22 cellular contexts compared by ENCODE assay signal in the genomic region with DNA sequence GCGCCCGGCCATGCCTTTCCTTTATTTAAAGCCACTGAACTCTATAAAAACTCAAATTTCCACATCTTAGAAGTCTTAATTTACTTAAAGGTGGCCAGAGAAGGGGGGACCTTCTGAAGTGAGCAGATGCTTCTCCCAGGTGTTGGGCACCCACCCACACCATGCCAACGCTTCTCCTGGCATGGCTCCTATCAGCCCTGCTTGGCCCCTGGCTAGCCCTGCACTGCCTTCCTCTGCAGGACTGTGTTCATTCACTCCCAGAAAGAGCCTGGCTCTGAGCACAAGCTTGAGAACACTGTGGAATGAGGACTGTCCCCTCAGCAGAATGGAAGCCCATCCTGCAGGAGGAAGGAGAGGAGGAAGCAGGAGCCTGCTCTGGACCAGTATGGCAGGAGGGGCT. TPM values are rescaled to one million over a fixed set of nuclear protein-coding genes. Genes with fewer than 3 reads are reported as not detected.
DNase-seq lines count a peak whose midpoint lies in the region; ATAC-seq, FAIRE-seq and TF ChIP-seq lines count a peak whose summit lies in the region.
"Had no signal": no experiment of that assay in that cellular context is flagged by ENCODE, and none has a peak within 500 bp of the region (broad histone marks: within the 10 kb centered on the region; RNA-seq: fewer than 3 reads in every experiment).

No MANE protein-coding gene starts in this region.

- CTCF ChIA-PET in H1 (lab: Charles Lee; ENCODE audit: partially characterized antibody) = interaction anchor here (1.2 to 4.2 kb wide), 4 partner anchors 11 to 34 kb away, joined by 3 to 38 read pairs (median 5); no protein-coding TSS in a partner anchor

- no peak overlapping the region for H4K5ac ChIP-seq in H1 (ENCODE audit: insufficient read length, low read depth, low read length)

- no peak overlapping the region for H3K18ac ChIP-seq in H1 (ENCODE audit: extremely low read depth, low read length)

- 83 to 91% methylated on average over 3 of the region's 3 CpGs for WGBS in heart right ventricle, 2 donors
- WGBS in H1 (ENCODE audit: extremely low coverage in 1 of 2, insufficient coverage in 1 of 2, insufficient read length in 1 of 2, insufficient replicate concordance in 2 of 2, low coverage in 1 of 2, low lambda C conversion rate in 2 of 2, missing lambda C conversion rate in 1 of 2), 2 experiments = 100% methylated on average over 3 of the region's 3 CpGs; no CpG with 5 or more reads in 1 of the 2 experiments
- WGBS in upper lobe of left lung, 2 donors = 93 to 97% methylated on average over 3 of the region's 3 CpGs

- TF ChIP-seq RAD21 in H1 (IDR thresholded peaks at IDR 0.05 in 1 of 2, conservative IDR thresholded peaks at IDR 0.05 in 1 of 2; ENCODE audit: low read depth in 2 of 2, low read length in 2 of 2) = no peak

- no peak overlapping the region for H3K4ac ChIP-seq in H1 (replicated peaks; ENCODE audit: insufficient read length, low read depth, low read length)

- H3K79me2 ChIP-seq in H1 (ENCODE audit: control insufficient read depth in 1 of 2, insufficient read depth in 2 of 2, low read length in 2 of 2) = peaks cover 0 to 8% of the 10 kb centered on the region in 2 experiments; a peak in 1 of 4 replicates

- 0 out of 2 replicates have a peak overlapping the region, but pooled peaks have one; percentile 52 for H2BK5ac ChIP-seq in H1 (ENCODE audit: low read depth, low read length)

- H3K4me3 ChIP-seq in heart right ventricle (no peak overlapping the region), H1 (ENCODE audit: extremely low read depth in 1 of 4, insufficient read depth in 2 of 4, low read depth in 3 of 4, low read length in 4 of 4) (no peak overlapping the region), neutrophil (ENCODE audit: low read depth in 1 of 2, low read length in 1 of 2) (peak overlapping the region; percentile 47 to 51), upper lobe of left lung (no peak overlapping the region), breast epithelium (no peak overlapping the region)

- H3K23me2 ChIP-seq in H1 (ENCODE audit: low read depth, low read length) = no peaks in the 10 kb centered on the region; the same call in 1 of the 2 replicates

- FAIRE-seq in H1 (lab: Jason Lieb, UNC) = no peak

- no peak for DNase-seq in heart right ventricle
- no peak for DNase-seq in Right ventricle myocardium inferior (ENCODE audit: missing footprints)
- no peak for DNase-seq in H1 (ENCODE audit: low read depth in 1 of 2, low spot score in 2 of 2)
- DNase-seq in upper lobe of left lung = no peak
- no peak for DNase-seq in breast epithelium (ENCODE audit: low spot score in 2 of 2)
- DNase-seq in CD1c-positive myeloid dendritic cell (ENCODE audit: extremely low spot score) = no peak
- DNase-seq in activated CD4-positive, alpha-beta T cell treated with anti-CD3 and anti-CD28 coated beads for 4 hours = no peak
- DNase-seq: activated CD4-positive, alpha-beta T cell treated with anti-CD3 and anti-CD28 coated beads for 48 hours; activated CD8-positive, alpha-beta memory T cell treated with anti-CD3 and anti-CD28 coated beads, Interleukin-2, amount 10 ng/mL, durations not matched to agents 7 days and 5 days; activated naive CD4-positive, alpha-beta T cell treated with anti-CD3 and anti-CD28 coated beads, Interleukin-2, amount 10 ng/mL, durations not matched to agents 7 days and 5 days; caudate nucleus; dermis blood vessel endothelial cell; kidney glomerular epithelial cell; naive thymus-derived CD4-positive, alpha-beta T cell; NCI-H1092 treated with DMSO at 0.1 percent for 48 hours; NCI-H2029 treated with DMSO at 0.1 percent for 48 hours; NCI-H226; NCI-H774; RPMI8226; SK-N-SH; T-helper 2 cell had no signal

- H2BK15ac ChIP-seq in H1 (ENCODE audit: low read length) = no peak overlapping the region

- no peak overlapping the region for H3K56ac ChIP-seq in H1 (replicated peaks; ENCODE audit: insufficient read length, low read depth, low read length)

- no peak overlapping the region for H2BK120ac ChIP-seq in H1 (replicated peaks; ENCODE audit: low read depth, low read length)

- H4K20me1 ChIP-seq in H1 (replicated peaks in 1 of 2; ENCODE audit: control insufficient read depth in 1 of 2, insufficient read depth in 2 of 2, low read length in 2 of 2) = peaks cover 5 to 17% of the 10 kb centered on the region in 2 experiments

- H4K8ac ChIP-seq in H1 (ENCODE audit: extremely low read depth, insufficient read depth, low read length) = no peak overlapping the region; the same call in 1 of the 2 replicates

- TF ChIP-seq POLR2A in H1 (IDR thresholded peaks at IDR 0.05; ENCODE audit: control extremely low read depth in 1 of 2, low read depth in 2 of 2, low read length in 2 of 2) (no peak), upper lobe of left lung (IDR thresholded peaks at IDR 0.05) (no peak), breast epithelium (IDR thresholded peaks at IDR 0.05) (no peak)

- no peak overlapping the region for H3K23ac ChIP-seq in H1 (ENCODE audit: insufficient read length)

- H2AFZ ChIP-seq in H1 (ENCODE audit: low read length) = no peak overlapping the region

- H3K36me3 ChIP-seq in heart right ventricle (peaks cover 0 to 62% (median 18%) of the 10 kb centered on the region in 9 donors), H1 (ENCODE audit: control insufficient read depth in 2 of 4, insufficient read depth in 4 of 4, low read length in 3 of 4) (peaks cover 3 to 14% (median 10%) of the 10 kb centered on the region in 4 experiments; a peak in 5 of 8 replicates), neutrophil (peaks cover 33% of the 10 kb centered on the region), upper lobe of left lung (peaks cover 7 to 60% (median 32%) of the 10 kb centered on the region in 4 donors), breast epithelium (no peaks in the 10 kb centered on the region)

- intact Hi-C loops in heart right ventricle (cut with DNase I) = no loop called here
- intact Hi-C loops in Right ventricle myocardium inferior (cut with DNase I) = no loop called here
- intact Hi-C loops in breast epithelium (cut with DNase I; ENCODE audit: low total_unique reads) = no loop called here

- H3K27ac ChIP-seq in heart right ventricle = peak overlapping the region in 9 of 10 donors; percentile 5 to 91 (median 71)
- H3K27ac ChIP-seq in H1 (ENCODE audit: low read depth, low read length) = no peak overlapping the region
- peak overlapping the region; percentile 90 for H3K27ac ChIP-seq in neutrophil
- peak overlapping the region; percentile 83 to 86 (median 84) for H3K27ac ChIP-seq in upper lobe of left lung
- H3K27ac ChIP-seq in breast epithelium = no peak overlapping the region

- no peak for TF ChIP-seq EP300 in H1 (IDR thresholded peaks at IDR 0.05; ENCODE audit: borderline replicate concordance in 1 of 2, low read depth in 2 of 2, low read length in 2 of 2)
- no peak for TF ChIP-seq EP300 in upper lobe of left lung (IDR thresholded peaks at IDR 0.05)

- no peak overlapping the region for H3K14ac ChIP-seq in H1 (ENCODE audit: insufficient read length)

- H3K79me1 ChIP-seq in H1 (ENCODE audit: low read depth, low read length) = no peaks in the 10 kb centered on the region; the same call in 1 of the 2 replicates

- H4K91ac ChIP-seq in H1 (replicated peaks; ENCODE audit: insufficient read length, low read length) = no peak overlapping the region

- H3K9ac ChIP-seq in H1 (replicated peaks in 1 of 4; ENCODE audit: extremely low read depth in 1 of 4, low read depth in 3 of 4, low read length in 3 of 4) = no peak overlapping the region
- H3K9ac ChIP-seq: SK-N-SH had no signal

- H2BK20ac ChIP-seq in H1 (ENCODE audit: low read length) = no peak overlapping the region

- POLR2A ChIA-PET in H1 (lab: Charles Lee; ENCODE audit: partially characterized antibody) = interaction anchor here (1.2 to 1.6 kb wide), 2 partner anchors 13 to 277 kb away, joined by 3 to 4 read pairs; partner anchors contain the start of gene POLDIP3

- peak in 3 of 8 donors; percentile 4 to 29 (median 24) for ATAC-seq in heart right ventricle
- no peak for ATAC-seq in Right ventricle myocardium inferior
- ATAC-seq in upper lobe of left lung (ENCODE audit: low FRiP score in 2 of 2) = no peak
- ATAC-seq: activated CD8-positive, alpha-beta memory T cell treated with anti-CD3 and anti-CD28 coated beads, Interleukin-2, amount 10 ng/mL, durations not matched to agents 7 days and 5 days; naive thymus-derived CD4-positive, alpha-beta T cell had no signal

- H3K9me3 ChIP-seq in heart right ventricle = no peaks in the 10 kb centered on the region
- no peaks in the 10 kb centered on the region for H3K9me3 ChIP-seq in H1 (ENCODE audit: insufficient read depth in 2 of 2, low read depth in 1 of 2, low read length in 1 of 2)
- H3K9me3 ChIP-seq in neutrophil = no peaks in the 10 kb centered on the region
- H3K9me3 ChIP-seq in upper lobe of left lung = no peaks in the 10 kb centered on the region
- H3K9me3 ChIP-seq in breast epithelium = no peaks in the 10 kb centered on the region
- H3K9me3 ChIP-seq: SK-N-SH had no signal

- TF ChIP-seq CTCF in heart right ventricle (IDR thresholded peaks at IDR 0.05) (no peak), H1 (IDR thresholded peaks at IDR 0.05; ENCODE audit: control extremely low read depth in 1 of 3, insufficient read depth in 1 of 3, low read depth in 1 of 3, low read length in 3 of 3) (no peak), neutrophil (IDR thresholded peaks at IDR 0.05) (no peak), upper lobe of left lung (IDR thresholded peaks at IDR 0.05) (no peak), breast epithelium (IDR thresholded peaks at IDR 0.05) (no peak)

- H3K4me1 ChIP-seq in heart right ventricle (peaks cover 12 to 83% (median 57%) of the 10 kb centered on the region in 9 donors), H1 (replicated peaks in 1 of 4; ENCODE audit: control insufficient read depth in 3 of 4, insufficient read depth in 4 of 4, low read length in 3 of 4) (no peaks in the 10 kb centered on the region), neutrophil (ENCODE audit: control insufficient read depth in 1 of 2, insufficient read depth in 1 of 2, low read depth in 1 of 2, low read length in 1 of 2) (peaks cover 93 to 98% of the 10 kb centered on the region in 2 experiments), upper lobe of left lung (peaks cover 58 to 78% (median 65%) of the 10 kb centered on the region in 4 donors), breast epithelium (no peaks in the 10 kb centered on the region)

- no peak overlapping the region for H2BK12ac ChIP-seq in H1 (ENCODE audit: low read depth, low read length)

- H3K4me2 ChIP-seq in H1 (ENCODE audit: insufficient read depth in 1 of 2, low read depth in 2 of 2, low read length in 2 of 2) = no peak overlapping the region
- H3K4me2 ChIP-seq: SK-N-SH had no signal

- H3K27me3 ChIP-seq in heart right ventricle (no peaks in the 10 kb centered on the region), H1 (replicated peaks in 1 of 4; ENCODE audit: control insufficient read depth in 3 of 4, extremely low read depth in 1 of 4, insufficient read depth in 3 of 4, low read length in 3 of 4) (no peaks in the 10 kb centered on the region), neutrophil (no peaks in the 10 kb centered on the region), upper lobe of left lung (no peaks in the 10 kb centered on the region), breast epithelium (no peaks in the 10 kb centered on the region)

- no peak overlapping the region for H2AK5ac ChIP-seq in H1 (ENCODE audit: low read depth, low read length)

RNA-seq across cellular contexts. Expression of gene ARFGAP3, which starts 34.6 kb away (rescaled TPM):
- total RNA-seq in heart right ventricle = 10 to 100 TPM; 10.6 to 29.4 (median 23.2) TPM
- 10 to 100 TPM; 21.9 to 24.4 TPM for polyA plus RNA-seq in heart right ventricle
- 22.3 TPM for total RNA-seq in Right ventricle myocardium inferior
- total RNA-seq in H1 (2021; fragmentation: NEBNext Ultra II Directional; extraction: Animal tissue kit (Norgen Biotek cat#: 25700)) = 15.8 and 16.0 TPM in 2 replicates
- polyA plus RNA-seq in H1 (2011; rRNA removed) = 7.5 and 9.7 TPM in 2 replicates
- 10.9 TPM for polyA plus RNA-seq in H1 (2011; cell fraction: cytosol; rRNA removed)
- polyA plus RNA-seq in H1 (2011; cell fraction: nucleus; rRNA removed) = 8.2 TPM
- 9.2 to 12.3 TPM (median 10.6 TPM) in 4 replicates for polyA plus RNA-seq in H1 (2012, experiment 1 of 2)
- polyA plus RNA-seq in H1 (2012, experiment 2 of 2) = 1.6 TPM
- 8.8 TPM for polyA plus RNA-seq in H1 (2013, experiment 1 of 2)
- polyA plus RNA-seq in H1 (2013, experiment 2 of 2) = 8.5 TPM
- polyA minus RNA-seq in H1 (2011; rRNA and poly(A)+ RNA removed) = 14.1 and 15.9 TPM in 2 replicates
- polyA minus RNA-seq in H1 (2011; cell fraction: cytosol; rRNA and poly(A)+ RNA removed) = 12.9 TPM
- 10.2 TPM for polyA minus RNA-seq in H1 (2011; cell fraction: nucleus; rRNA and poly(A)+ RNA removed)
- 10 to 100 TPM; 25.9 to 60.8 (median 41.9) TPM for total RNA-seq in upper lobe of left lung
- total RNA-seq in breast epithelium = 10 to 100 TPM; 51.2 to 90.7 (median 70.8) TPM

Comparison
In these comparisons a context has a peak if more than half of its experiments do, and no peak if none do; other contexts are left out.
1. H3K27ac ChIP-seq: peak in heart right ventricle (9 of 10), neutrophil (single experiment) and upper lobe of left lung (4 of 4); none in H1 (single experiment) and breast epithelium (0 of 2).
2. H3K4me3 ChIP-seq: peak in neutrophil (2 of 2); none in heart right ventricle (0 of 10), H1 (0 of 4), upper lobe of left lung (0 of 4) and breast epithelium (0 of 3).